18 cellular contexts compared by ENCODE assay signal in genomic region chr6:143698759-143699750, GRCh38. TPM values are rescaled to one million over a fixed set of nuclear protein-coding genes. Genes with fewer than 3 reads are reported as not detected.
A peak's percentile ranks its signal among the peaks of the same experiment; 100 is the strongest.
DNase-seq lines count a peak whose midpoint lies in the region; ATAC-seq, FAIRE-seq and TF ChIP-seq lines count a peak whose summit lies in the region.
"Had no signal": no experiment of that assay in that cellular context is flagged by ENCODE, and none has a peak within 500 bp of the region (broad histone marks: within the 10 kb centered on the region; RNA-seq: fewer than 3 reads in every experiment).

No MANE protein-coding gene starts in this region.

- H3K27ac ChIP-seq in heart left ventricle = peak overlapping the region in 7 of 12 donors; percentile 30 to 78 (median 70)
- H3K27ac ChIP-seq in right cardiac atrium (ENCODE audit: low read length) = no peak overlapping the region
- H3K27ac ChIP-seq in OCI-LY7 (ENCODE audit: low read depth, low read length, poor library complexity, severe bottlenecking) = no peak overlapping the region
- H3K27ac ChIP-seq in iPS-20b (ENCODE audit: low read length) = peak overlapping the region; percentile 25
- peak overlapping the region in 1 of 4 donors; percentile 9 for H3K27ac ChIP-seq in esophagus squamous epithelium
- H3K27ac ChIP-seq: colonic mucosa, pancreas had no signal

- no peaks in the 10 kb centered on the region for H3K36me3 ChIP-seq in heart left ventricle
- H3K36me3 ChIP-seq in OCI-LY7 (ENCODE audit: insufficient read depth, low read length) = no peaks in the 10 kb centered on the region
- no peaks in the 10 kb centered on the region for H3K36me3 ChIP-seq in iPS-20b (ENCODE audit: insufficient read depth, low read depth, low read length)
- no peaks in the 10 kb centered on the region for H3K36me3 ChIP-seq in esophagus squamous epithelium
- H3K36me3 ChIP-seq: colonic mucosa, pancreas, upper lobe of left lung had no signal

- BruUV-seq in OCI-LY7 (replicated peaks; lab: Mats Ljungman, UMichigan) = no TSS peak

- no peaks in the 10 kb centered on the region for H3K9me2 ChIP-seq in OCI-LY7 (ENCODE audit: insufficient read depth, low read length)

- H3K9ac ChIP-seq in iPS-20b (ENCODE audit: low read depth, low read length) = no peak overlapping the region

- H3K4me1 ChIP-seq in heart left ventricle = peaks cover 4 to 95% (median 67%) of the 10 kb centered on the region in 12 donors
- peaks cover 1% of the 10 kb centered on the region for H3K4me1 ChIP-seq in right cardiac atrium (ENCODE audit: control insufficient read depth, insufficient read depth, low read length)
- H3K4me1 ChIP-seq in OCI-LY7 (ENCODE audit: insufficient read depth, low read length, poor library complexity, severe bottlenecking) = no peaks in the 10 kb centered on the region
- peaks cover 40% of the 10 kb centered on the region for H3K4me1 ChIP-seq in iPS-20b (ENCODE audit: insufficient read depth, low read length)
- peaks cover 3 to 75% (median 20%) of the 10 kb centered on the region in 3 donors for H3K4me1 ChIP-seq in esophagus squamous epithelium

- CTCF ChIA-PET in OCI-LY7 (lab: Charles Lee; ENCODE audit: unreplicated experiment) = no interaction called here

- no peak for TF ChIP-seq POLR2A in heart left ventricle (IDR thresholded peaks at IDR 0.05)
- TF ChIP-seq POLR2A in esophagus squamous epithelium (IDR thresholded peaks at IDR 0.05) = no peak

- H3K4me3 ChIP-seq in heart left ventricle = no peak overlapping the region
- no peak overlapping the region for H3K4me3 ChIP-seq in right cardiac atrium (ENCODE audit: low read length)
- no peak overlapping the region for H3K4me3 ChIP-seq in OCI-LY7 (ENCODE audit: low read depth, low read length, poor library complexity, severe bottlenecking)
- H3K4me3 ChIP-seq in iPS-20b (ENCODE audit: low read length) = no peak overlapping the region
- H3K4me3 ChIP-seq in esophagus squamous epithelium = no peak overlapping the region
- H3K4me3 ChIP-seq: colonic mucosa, pancreas, skin epidermis, upper lobe of left lung had no signal

- peak; percentile 56 for FAIRE-seq in urothelium cell line (lab: Jason Lieb, UNC)
- FAIRE-seq: pancreas had no signal

- no peak for ATAC-seq in heart left ventricle
- no peak for ATAC-seq in right cardiac atrium
- ATAC-seq: activated CD8-positive, alpha-beta T cell treated with anti-CD3 and anti-CD28 coated beads, Interleukin-2, amount 10 ng/mL, durations not matched to agents 7 days and 5 days; left colon; pancreas had no signal

- 72 to 80% (median 74%) methylated on average over 10 of the region's 10 CpGs for WGBS in heart left ventricle, 4 donors
- WGBS in right cardiac atrium = 72% methylated on average over 10 of the region's 10 CpGs
- WGBS in esophagus squamous epithelium, 2 donors = 88 to 91% methylated on average over 10 of the region's 10 CpGs

- no peak overlapping the region for H3K4me2 ChIP-seq in OCI-LY7 (ENCODE audit: low read length)

- intact Hi-C loops in heart left ventricle (cut with DNase I) = loop anchor here in 2 of 10 donors (5.0 kb wide), 2 partner anchors 43 to 48 kb away; no protein-coding TSS in a partner anchor
- intact Hi-C loops in right cardiac atrium (cut with DNase I) = loop anchor here in 1 of 4 donors (10.0 kb wide), 1 partner anchor 46 kb away; no protein-coding TSS in a partner anchor
- intact Hi-C loops in OCI-LY7 (cut with micrococcal nuclease; ENCODE audit: unreplicated experiment) = no loop called here
- intact Hi-C loops in esophagus squamous epithelium (cut with DNase I) = no loop called here

- POLR2A ChIA-PET in OCI-LY7 (lab: Charles Lee) = interaction anchor here (0.6 kb wide), 2 partner anchors 24 to 29 kb away, joined by 3 to 6 read pairs; no protein-coding TSS in a partner anchor

- no peaks in the 10 kb centered on the region for H3K79me2 ChIP-seq in OCI-LY7 (ENCODE audit: insufficient read depth, low read depth, low read length)

- DNase-seq in heart left ventricle (no peak), right cardiac atrium (no peak), OCI-LY7 (ENCODE audit: low spot score) (no peak), urothelium cell line (ENCODE audit: low spot score) (no peak), SIG-M5 treated with dmso at 0.1 percent for 504 hours (lab: John Stamatoyannopoulos, UW; ENCODE audit: unreplicated experiment) (no peak), NCI-H524 treated with DMSO at 0.1 percent for 48 hours (lab: John Stamatoyannopoulos, UW) (no peak), esophagus squamous epithelium (lab: John Stamatoyannopoulos, UW) (no peak)
- DNase-seq: activated CD8-positive, alpha-beta T cell treated with anti-CD3 and anti-CD28 coated beads, Interleukin-2, amount 10 ng/mL, durations not matched to agents 7 days and 5 days; amniotic stem cell; Calu3; colonic mucosa; left colon; NCI-H187 treated with DMSO at 0.1 percent for 48 hours; NCI-H774; pancreas; upper lobe of left lung had no signal

- H2AFZ ChIP-seq in OCI-LY7 (ENCODE audit: low read length) = no peak overlapping the region

- TF ChIP-seq CTCF in heart left ventricle (IDR thresholded peaks at IDR 0.05) = no peak
- 0 out of 2 replicates have a peak, but pooled peaks have one; percentile 9 for TF ChIP-seq CTCF in OCI-LY7 (conservative IDR thresholded peaks at IDR 0.05; ENCODE audit: low read length)
- TF ChIP-seq CTCF in esophagus squamous epithelium (IDR thresholded peaks at IDR 0.05) = no peak

- H3K9me3 ChIP-seq in heart left ventricle (no peaks in the 10 kb centered on the region), right cardiac atrium (ENCODE audit: control insufficient read depth, low read length) (no peaks in the 10 kb centered on the region), OCI-LY7 (ENCODE audit: low read length) (no peaks in the 10 kb centered on the region), iPS-20b (ENCODE audit: insufficient read depth, low read depth, low read length) (no peaks in the 10 kb centered on the region), esophagus squamous epithelium (no peaks in the 10 kb centered on the region)
- H3K9me3 ChIP-seq: colonic mucosa, pancreas, upper lobe of left lung had no signal

- no peaks in the 10 kb centered on the region for H3K27me3 ChIP-seq in heart left ventricle
- H3K27me3 ChIP-seq in right cardiac atrium (ENCODE audit: control insufficient read depth, insufficient read depth) = no peaks in the 10 kb centered on the region
- H3K27me3 ChIP-seq in iPS-20b (ENCODE audit: insufficient read depth, low read length) = no peaks in the 10 kb centered on the region
- no peaks in the 10 kb centered on the region for H3K27me3 ChIP-seq in esophagus squamous epithelium
- H3K27me3 ChIP-seq: colonic mucosa, pancreas, upper lobe of left lung had no signal

- H4K20me1 ChIP-seq in OCI-LY7 (ENCODE audit: insufficient read depth, low read length) = no peaks in the 10 kb centered on the region

RNA-seq across cellular contexts. Expression of gene PHACTR2, which starts 21.3 kb away (rescaled TPM):
- total RNA-seq in heart left ventricle (100 to 1,000 TPM in 1 of 9 donors, 10 to 100 TPM in 8; 47.8 to 101 (median 68.3) TPM), right cardiac atrium (10 to 100 TPM; 47.3 to 75.7 (median 59.9) TPM), OCI-LY7 (2022) (3.7 and 5.4 TPM in 2 replicates), esophagus squamous epithelium (10 to 100 TPM; 25.1 to 76.9 (median 45.1) TPM)
- polyA plus RNA-seq in heart left ventricle (10 to 100 TPM; 10.2 to 17.9 TPM), right cardiac atrium (10.7 TPM)
- total RNA-seq in OCI-LY7 (2014; rRNA removed; shearing (Covaris generic)) = 0.03 and 0.06 TPM in 2 replicates

Comparison
In these comparisons a context has a peak if more than half of its experiments do, and no peak if none do; other contexts are left out.
1. H3K27ac ChIP-seq: peak in heart left ventricle (7 of 12) and iPS-20b (single experiment); none in right cardiac atrium (single experiment) and OCI-LY7 (single experiment).
2. RNA of gene PHACTR2, which starts 21.3 kb away (total RNA-seq): 47.3 to 75.7 TPM in right cardiac atrium, 47.8 to 101 TPM in heart left ventricle and 25.1 to 76.9 TPM in esophagus squamous epithelium; 0.03 to 5.4 TPM in OCI-LY7; every median in the first group is over 4 times any median in the second.